Comparison of ENCODE assay signal across 8 cellular contexts in genomic region chr18:26548144-26549102, GRCh38. TPM values are rescaled to one million over a fixed set of nuclear protein-coding genes. Genes with fewer than 3 reads are reported as not detected.
DNase-seq lines count a peak whose midpoint lies in the region; ATAC-seq, FAIRE-seq and TF ChIP-seq lines count a peak whose summit lies in the region.

TSS of gene KCTD1 (minus strand) at chr18:26548553. CDS start at chr18:26548536, 17 bp downstream.

- peaks cover 26% of the 10 kb centered on the region for H3K4me1 Mint-ChIP-seq in activated CD8-positive, alpha-beta T cell treated with anti-CD3 and anti-CD28 coated beads, Interleukin-2, amount 10 ng/mL, durations not matched to agents 7 days and 5 days (ENCODE audit: low read depth)
- peaks cover 30% of the 10 kb centered on the region for H3K4me1 Mint-ChIP-seq in memory B cell

- peaks cover 3 to 18% of the 10 kb centered on the region in 2 experiments for H4K20me1 ChIP-seq in H1 (replicated peaks in 1 of 2; ENCODE audit: control insufficient read depth in 1 of 2, insufficient read depth in 2 of 2, low read length in 2 of 2)

- H4K5ac ChIP-seq in H1 (ENCODE audit: insufficient read length, low read depth, low read length), result no peak within 1 kb of the TSS

- H3K4me3 Mint-ChIP-seq in activated CD8-positive, alpha-beta T cell treated with anti-CD3 and anti-CD28 coated beads, Interleukin-2, amount 10 ng/mL, durations not matched to agents 7 days and 5 days, result peak within 1 kb of the TSS; percentile 83
- peak within 1 kb of the TSS; percentile 95 for H3K4me3 Mint-ChIP-seq in memory B cell

- peak within 1 kb of the TSS in 2 of 4 experiments; percentile 38 to 52; a peak in 4 of 7 replicates for H3K9ac ChIP-seq in H1 (replicated peaks in 1 of 4; ENCODE audit: extremely low read depth in 1 of 4, low read depth in 3 of 4, low read length in 3 of 4)

- no peak within 1 kb of the TSS for H3K4ac ChIP-seq in H1 (replicated peaks; ENCODE audit: insufficient read length, low read depth, low read length)

- H3K56ac ChIP-seq in H1 (replicated peaks; ENCODE audit: insufficient read length, low read depth, low read length), result no peak within 1 kb of the TSS

- no peaks in the 10 kb centered on the region for H3K9me3 Mint-ChIP-seq in activated CD8-positive, alpha-beta T cell treated with anti-CD3 and anti-CD28 coated beads, Interleukin-2, amount 10 ng/mL, durations not matched to agents 7 days and 5 days (ENCODE audit: insufficient read depth)
- H3K9me3 Mint-ChIP-seq in memory B cell, result no peaks in the 10 kb centered on the region

- H3K14ac ChIP-seq in H1 (ENCODE audit: insufficient read length), result no peak within 1 kb of the TSS

- WGBS in H1 (ENCODE audit: extremely low coverage in 1 of 2, insufficient coverage in 1 of 2, insufficient read length in 1 of 2, insufficient replicate concordance in 2 of 2, low coverage in 1 of 2, low lambda C conversion rate in 2 of 2, missing lambda C conversion rate in 1 of 2), 2 experiments, result 1% methylated on average over 50 of the region's 89 CpGs; no CpG with 5 or more reads in 1 of the 2 experiments

- peak within 1 kb of the TSS; percentile 86 to 98 for H3K4me2 ChIP-seq in H1 (ENCODE audit: insufficient read depth in 1 of 2, low read depth in 2 of 2, low read length in 2 of 2)

- peaks cover 26 to 69% (median 53%) of the 10 kb centered on the region in 4 experiments for H3K27me3 ChIP-seq in H1 (replicated peaks in 1 of 4; ENCODE audit: control insufficient read depth in 3 of 4, extremely low read depth in 1 of 4, insufficient read depth in 3 of 4, low read length in 3 of 4)

- H2BK20ac ChIP-seq in H1 (ENCODE audit: low read length), result 0 out of 2 replicates have a peak within 1 kb of the TSS, but pooled peaks have one; percentile 53

- peak within 1 kb of the TSS; percentile 67 for H3K27ac Mint-ChIP-seq in activated CD8-positive, alpha-beta T cell treated with anti-CD3 and anti-CD28 coated beads, Interleukin-2, amount 10 ng/mL, durations not matched to agents 7 days and 5 days
- H3K27ac Mint-ChIP-seq in memory B cell, result peak within 1 kb of the TSS; percentile 35

- peaks cover 24% of the 10 kb centered on the region for H3K23me2 ChIP-seq in H1 (ENCODE audit: low read depth, low read length)

- peak within 1 kb of the TSS; percentile 37 for H2AFZ ChIP-seq in H1 (ENCODE audit: low read length)

- DNase-seq in CD1c-positive myeloid dendritic cell (ENCODE audit: extremely low spot score) (peak; percentile 78), NCI-H774 (lab: John Stamatoyannopoulos, UW) (peak; percentile 82), H1 (ENCODE audit: low read depth in 1 of 2, low spot score in 2 of 2) (peak in 1 of 2 experiments; percentile 86), memory B cell (ENCODE audit: low spot score in 2 of 2) (peak; percentile 35 to 47)
- peak; percentile 81 for DNase-seq in activated CD8-positive, alpha-beta T cell treated with anti-CD3 and anti-CD28 coated beads, Interleukin-2, amount 10 ng/mL, durations not matched to agents 7 days and 5 days
- DNase-seq in stimulated activated CD8-positive, alpha-beta memory T cell treated with anti-CD3 and anti-CD28 coated beads, Interleukin-12 subunit alpha, Interleukin-12 subunit beta, amount 100 ng/mL, for 4 hours (ENCODE audit: low read depth), result peak; percentile 43

- H2BK12ac ChIP-seq in H1 (ENCODE audit: low read depth, low read length), result peak within 1 kb of the TSS; percentile 82; the same call in 1 of the 2 replicates

- peak within 1 kb of the TSS; percentile 95; the same call in 1 of the 2 replicates for H2BK15ac ChIP-seq in H1 (ENCODE audit: low read length)

- H3K23ac ChIP-seq in H1 (ENCODE audit: insufficient read length), result no peak within 1 kb of the TSS

- peak; percentile 45 for ATAC-seq in GM19395 (IDR thresholded peaks at IDR 0.05; ENCODE audit: unreplicated experiment)
- ATAC-seq in HG03469 (IDR thresholded peaks at IDR 0.05; ENCODE audit: unreplicated experiment), result peak; percentile 43
- peak; percentile 74 for ATAC-seq in activated CD8-positive, alpha-beta T cell treated with anti-CD3 and anti-CD28 coated beads, Interleukin-2, amount 10 ng/mL, durations not matched to agents 7 days and 5 days
- ATAC-seq in memory B cell (ENCODE audit: low read depth), result peak; percentile 67

- H3K4me1 ChIP-seq in H1 (replicated peaks in 1 of 4; ENCODE audit: control insufficient read depth in 3 of 4, insufficient read depth in 4 of 4, low read length in 3 of 4), result peaks cover 3 to 16% (median 6%) of the 10 kb centered on the region in 4 experiments; a peak in 6 of 7 replicates

- peaks cover 0 to 31% of the 10 kb centered on the region in 2 experiments; a peak in 2 of 4 replicates for H3K79me2 ChIP-seq in H1 (ENCODE audit: control insufficient read depth in 1 of 2, insufficient read depth in 2 of 2, low read length in 2 of 2)

- H3K27me3 Mint-ChIP-seq in activated CD8-positive, alpha-beta T cell treated with anti-CD3 and anti-CD28 coated beads, Interleukin-2, amount 10 ng/mL, durations not matched to agents 7 days and 5 days (ENCODE audit: low read depth), result peaks cover 34% of the 10 kb centered on the region
- peaks cover 8% of the 10 kb centered on the region for H3K27me3 Mint-ChIP-seq in memory B cell

- POLR2A ChIA-PET in activated CD8-positive, alpha-beta T cell treated with anti-CD3 and anti-CD28 coated beads, Interleukin-2, amount 10 ng/mL, durations not matched to agents 7 days and 5 days (lab: Charles Lee), result interaction anchor here (0.6 kb wide), 1 partner anchor 159 kb away, joined by 4 read pairs; no protein-coding TSS in a partner anchor
- POLR2A ChIA-PET in H1 (lab: Charles Lee; ENCODE audit: partially characterized antibody), result interaction anchor here (0.8 to 5.1 kb wide), 4 partner anchors 21 to 108 kb away, joined by 4 to 16 read pairs (median 4); no protein-coding TSS in a partner anchor

- no peak within 1 kb of the TSS for H2BK120ac ChIP-seq in H1 (replicated peaks; ENCODE audit: low read depth, low read length)

- H3K36me3 Mint-ChIP-seq in activated CD8-positive, alpha-beta T cell treated with anti-CD3 and anti-CD28 coated beads, Interleukin-2, amount 10 ng/mL, durations not matched to agents 7 days and 5 days (ENCODE audit: low read depth), result peaks cover 4% of the 10 kb centered on the region
- no peaks in the 10 kb centered on the region for H3K36me3 Mint-ChIP-seq in memory B cell

- no peak for TF ChIP-seq POLR2A in H1 (IDR thresholded peaks at IDR 0.05; ENCODE audit: control extremely low read depth in 1 of 2, low read depth in 2 of 2, low read length in 2 of 2)

- no peaks in the 10 kb centered on the region for H3K36me3 ChIP-seq in H1 (ENCODE audit: control insufficient read depth in 2 of 4, insufficient read depth in 4 of 4, low read length in 3 of 4)

- H4K8ac ChIP-seq in H1 (ENCODE audit: extremely low read depth, insufficient read depth, low read length), result peak within 1 kb of the TSS; percentile 32

- no peak within 1 kb of the TSS for H2AK5ac ChIP-seq in H1 (ENCODE audit: low read depth, low read length)

- H3K79me1 ChIP-seq in H1 (ENCODE audit: low read depth, low read length), result no peaks in the 10 kb centered on the region

- no peak for TF ChIP-seq EP300 in H1 (IDR thresholded peaks at IDR 0.05; ENCODE audit: borderline replicate concordance in 1 of 2, low read depth in 2 of 2, low read length in 2 of 2)

- no peak within 1 kb of the TSS for H3K27ac ChIP-seq in H1 (ENCODE audit: low read depth, low read length)

- peak within 1 kb of the TSS; percentile 48; the same call in 1 of the 2 replicates for H2BK5ac ChIP-seq in H1 (ENCODE audit: low read depth, low read length)

- CTCF ChIA-PET in activated CD8-positive, alpha-beta T cell treated with anti-CD3 and anti-CD28 coated beads, Interleukin-2, amount 10 ng/mL, durations not matched to agents 7 days and 5 days (lab: Charles Lee), result interaction anchor here (0.6 to 2.3 kb wide), 6 partner anchors 9 to 165 kb away, joined by 3 to 13 read pairs (median 4); no protein-coding TSS in a partner anchor
- CTCF ChIA-PET in H1 (lab: Charles Lee; ENCODE audit: partially characterized antibody), result interaction anchor here (0.6 to 4.7 kb wide), 12 partner anchors 7 to 144 kb away, joined by 3 to 31 read pairs (median 4); no protein-coding TSS in a partner anchor

- no peak for TF ChIP-seq RAD21 in H1 (IDR thresholded peaks at IDR 0.05 in 1 of 2, conservative IDR thresholded peaks at IDR 0.05 in 1 of 2; ENCODE audit: low read depth in 2 of 2, low read length in 2 of 2)

- no peak for TF ChIP-seq CTCF in H1 (IDR thresholded peaks at IDR 0.05; ENCODE audit: control extremely low read depth in 1 of 3, insufficient read depth in 1 of 3, low read depth in 1 of 3, low read length in 3 of 3)

- peak within 1 kb of the TSS; percentile 17; the same call in 1 of the 2 replicates for H3K18ac ChIP-seq in H1 (ENCODE audit: extremely low read depth, low read length)

- no peak for FAIRE-seq in H1 (lab: Jason Lieb, UNC)

- H3K4me3 ChIP-seq in H1 (ENCODE audit: extremely low read depth in 1 of 4, insufficient read depth in 2 of 4, low read depth in 3 of 4, low read length in 4 of 4), result peak within 1 kb of the TSS; percentile 41 to 80 (median 61)

- peak within 1 kb of the TSS; percentile 88 for H4K91ac ChIP-seq in H1 (replicated peaks; ENCODE audit: insufficient read length, low read length)

- H3K9me3 ChIP-seq in H1 (ENCODE audit: insufficient read depth in 2 of 2, low read depth in 1 of 2, low read length in 1 of 2), result no peaks in the 10 kb centered on the region

TF ChIP-seq in H1, 55 proteins besides CTCF, POLR2A, EP300 and RAD21 (continues in another document):
- peak; percentile 16; the same call in 1 of the 2 replicates for TF ChIP-seq PHF8 (conservative IDR thresholded peaks at IDR 0.05; ENCODE audit: low read depth, low read length)
- no peak for TF ChIP-seq SP1 (IDR thresholded peaks at IDR 0.05; ENCODE audit: low read depth, low read length)
- no peak for TF ChIP-seq RNF2 (IDR thresholded peaks at IDR 0.05; ENCODE audit: borderline replicate concordance, low read depth, low read length, missing control alignments, poor library complexity, severe bottlenecking)
- TF ChIP-seq NRF1 (IDR thresholded peaks at IDR 0.05; ENCODE audit: low read depth, low read length), result peak; percentile 40
- peak; percentile 74 for TF ChIP-seq ASH2L (IDR thresholded peaks at IDR 0.05; ENCODE audit: low read length)
- no peak for TF ChIP-seq POLR2AphosphoS5 (IDR thresholded peaks at IDR 0.05; ENCODE audit: low read depth, low read length)
- TF ChIP-seq CTBP2 (IDR thresholded peaks at IDR 0.05; ENCODE audit: borderline replicate concordance, insufficient read depth, insufficient read length, low read length), result peak; percentile 7

RNA-seq across cellular contexts. Expression of gene KCTD1, which starts in this region (rescaled TPM):
- total RNA-seq in activated CD8-positive, alpha-beta T cell treated with anti-CD3 and anti-CD28 coated beads, Interleukin-2, amount 10 ng/mL, durations not matched to agents 7 days and 5 days, result 1 to 10 TPM; 3.0 to 3.5 TPM
- 14.0 and 17.6 TPM in 2 replicates for total RNA-seq in H1 (2021; fragmentation: NEBNext Ultra II Directional; extraction: Animal tissue kit (Norgen Biotek cat#: 25700))
- 7.7 and 9.8 TPM in 2 replicates for polyA plus RNA-seq in H1 (2011; rRNA removed)
- polyA plus RNA-seq in H1 (2011; cell fraction: cytosol; rRNA removed), result 8.6 TPM
- 15.1 TPM for polyA plus RNA-seq in H1 (2011; cell fraction: nucleus; rRNA removed)
- polyA plus RNA-seq in H1 (2012, experiment 1 of 2), result 16.4 to 18.4 TPM (median 16.8 TPM) in 4 replicates
- 10.2 TPM for polyA plus RNA-seq in H1 (2012, experiment 2 of 2)
- 12.9 TPM for polyA plus RNA-seq in H1 (2013, experiment 1 of 2)
- 11.6 TPM for polyA plus RNA-seq in H1 (2013, experiment 2 of 2)
- 14.5 and 19.8 TPM in 2 replicates for polyA minus RNA-seq in H1 (2011; rRNA and poly(A)+ RNA removed)
- polyA minus RNA-seq in H1 (2011; cell fraction: cytosol; rRNA and poly(A)+ RNA removed), result 14.8 TPM
- 27.8 TPM for polyA minus RNA-seq in H1 (2011; cell fraction: nucleus; rRNA and poly(A)+ RNA removed)
